12 cellular contexts compared by ENCODE assay signal in genomic region chr2:39431592-39432316, GRCh38. TPM values are rescaled to one million over a fixed set of nuclear protein-coding genes. Genes with fewer than 3 reads are reported as not detected.
A peak's percentile ranks its signal among the peaks of the same experiment; 100 is the strongest.
DNase-seq lines count a peak whose midpoint lies in the region; ATAC-seq and TF ChIP-seq lines count a peak whose summit lies in the region.
"Had no signal": no experiment of that assay in that cellular context is flagged by ENCODE, and none has a peak within 500 bp of the region (broad histone marks: within the 10 kb centered on the region; RNA-seq: fewer than 3 reads in every experiment).

No MANE protein-coding gene starts in this region.

- no peak for TF ChIP-seq CTCF in PC-3 (conservative IDR thresholded peaks at IDR 0.05; ENCODE audit: low read depth, low read length)
- no peak for TF ChIP-seq CTCF in foreskin keratinocyte (conservative IDR thresholded peaks at IDR 0.05)

- H3F3A ChIP-seq in PC-3 (ENCODE audit: low read length, unreplicated experiment), result no peaks in the 10 kb centered on the region

- peaks cover 59% of the 10 kb centered on the region for H3K4me1 ChIP-seq in PC-3 (ENCODE audit: insufficient read depth, low read length)
- peaks cover 29% of the 10 kb centered on the region for H3K4me1 ChIP-seq in foreskin keratinocyte

- H3K27ac ChIP-seq in PC-3 (ENCODE audit: low read length), result peak overlapping the region; percentile 3; the same call in 1 of the 2 replicates
- peak overlapping the region; percentile 9 for H3K27ac ChIP-seq in foreskin keratinocyte

- peaks cover 67% of the 10 kb centered on the region for H3K4me1 Mint-ChIP-seq in stimulated activated naive CD8-positive, alpha-beta T cell treated with anti-CD3 and anti-CD28 coated beads, Interleukin-15, amount 100 ng/mL, for 72 hours

- H3K4me3 ChIP-seq in PC-3 (ENCODE audit: low read length), result 0 out of 2 replicates have a peak overlapping the region, but pooled peaks have one; percentile 2

- CTCF ChIA-PET in PC-3 (lab: Charles Lee), result no interaction called here

- H3K27me3 Mint-ChIP-seq in stimulated activated naive CD8-positive, alpha-beta T cell treated with anti-CD3 and anti-CD28 coated beads, Interleukin-15, amount 100 ng/mL, for 72 hours, result no peaks in the 10 kb centered on the region
- H3K27me3 Mint-ChIP-seq: activated naive CD4-positive, alpha-beta T cell treated with anti-CD3 and anti-CD28 coated beads, Interleukin-2, amount 10 ng/mL, durations not matched to agents 7 days and 5 days had no signal

- DNase-seq in NCI-H2196 (lab: John Stamatoyannopoulos, UW; ENCODE audit: unreplicated experiment) (peak; percentile 9), NCI-H2196 treated with DMSO at 0.1 percent for 48 hours (lab: John Stamatoyannopoulos, UW; ENCODE audit: unreplicated experiment) (no peak), PC-3 (peak; percentile 43), foreskin keratinocyte (peak in 1 of 2 donors; percentile 41), glomerular visceral epithelial cell (ENCODE audit: extremely low spot score) (no peak)
- no peak for DNase-seq in stimulated activated naive CD8-positive, alpha-beta T cell treated with anti-CD3 and anti-CD28 coated beads, Interleukin-15, amount 100 ng/mL, for 72 hours
- DNase-seq: activated CD4-positive, CD25-positive, alpha-beta regulatory T cell treated with anti-CD3 and anti-CD28 coated beads, Interleukin-2, amount 50 U/mL, for 72 hours; activated naive CD4-positive, alpha-beta T cell treated with anti-CD3 and anti-CD28 coated beads, Interleukin-2, amount 10 ng/mL, durations not matched to agents 7 days and 5 days; effector CD4-positive, alpha-beta T cell; occipital lobe had no signal

- H3K4me2 ChIP-seq in PC-3 (ENCODE audit: low read length), result peak overlapping the region; percentile 85

- no peak overlapping the region for H3K9ac ChIP-seq in PC-3 (ENCODE audit: low read length)

- H3K36me3 ChIP-seq in PC-3 (ENCODE audit: low read depth, low read length), result no peaks in the 10 kb centered on the region; the same call in 1 of the 2 replicates

- POLR2A ChIA-PET in PC-3 (lab: Charles Lee; ENCODE audit: unreplicated experiment), result no interaction called here

- H2AFZ ChIP-seq in PC-3 (ENCODE audit: low read length), result no peak overlapping the region

- no peaks in the 10 kb centered on the region for H3K9me3 ChIP-seq in PC-3 (ENCODE audit: low read length)

- H3K4me3 Mint-ChIP-seq in stimulated activated naive CD8-positive, alpha-beta T cell treated with anti-CD3 and anti-CD28 coated beads, Interleukin-15, amount 100 ng/mL, for 72 hours, result no peak overlapping the region
- H3K4me3 Mint-ChIP-seq: activated naive CD4-positive, alpha-beta T cell treated with anti-CD3 and anti-CD28 coated beads, Interleukin-2, amount 10 ng/mL, durations not matched to agents 7 days and 5 days had no signal

- ATAC-seq in PC-3, result 0 out of 2 replicates have a peak, but pooled peaks have one; percentile 7
- peak; percentile 42 for ATAC-seq in foreskin keratinocyte
- peak; percentile 30 for ATAC-seq in stimulated activated naive CD8-positive, alpha-beta T cell treated with anti-CD3 and anti-CD28 coated beads, Interleukin-15, amount 100 ng/mL, for 72 hours
- ATAC-seq in HG03460 (IDR thresholded peaks at IDR 0.05; ENCODE audit: unreplicated experiment), result no peak
- no peak for ATAC-seq in GM18861 (IDR thresholded peaks at IDR 0.05; ENCODE audit: unreplicated experiment)

- no peaks in the 10 kb centered on the region for H3K9me3 Mint-ChIP-seq in stimulated activated naive CD8-positive, alpha-beta T cell treated with anti-CD3 and anti-CD28 coated beads, Interleukin-15, amount 100 ng/mL, for 72 hours
- H3K9me3 Mint-ChIP-seq: activated naive CD4-positive, alpha-beta T cell treated with anti-CD3 and anti-CD28 coated beads, Interleukin-2, amount 10 ng/mL, durations not matched to agents 7 days and 5 days had no signal

- no peak overlapping the region for H3K27ac Mint-ChIP-seq in stimulated activated naive CD8-positive, alpha-beta T cell treated with anti-CD3 and anti-CD28 coated beads, Interleukin-15, amount 100 ng/mL, for 72 hours
- H3K27ac Mint-ChIP-seq: activated naive CD4-positive, alpha-beta T cell treated with anti-CD3 and anti-CD28 coated beads, Interleukin-2, amount 10 ng/mL, durations not matched to agents 7 days and 5 days had no signal

- intact Hi-C loops in PC-3 (cut with micrococcal nuclease), result loop anchor here (5.0 to 10.0 kb wide), 2 partner anchors 34 to 213 kb away; no protein-coding TSS in a partner anchor

- H3K79me2 ChIP-seq in PC-3 (ENCODE audit: low read length), result peaks cover 100% of the 10 kb centered on the region

- H3K27me3 ChIP-seq in PC-3 (ENCODE audit: low read length) (no peaks in the 10 kb centered on the region), foreskin keratinocyte (no peaks in the 10 kb centered on the region)

- no peaks in the 10 kb centered on the region for H3K9me2 ChIP-seq in PC-3 (replicated peaks; ENCODE audit: low read length)

- no TSS peak for BruUV-seq in PC-3 (replicated peaks; lab: Mats Ljungman, UMichigan)

- peaks cover 75% of the 10 kb centered on the region for H4K20me1 ChIP-seq in PC-3 (ENCODE audit: low read length)

RNA-seq across cellular contexts. Expression of gene MAP4K3, which starts 5.3 kb away (rescaled TPM):
- total RNA-seq in PC-3 (2014; rRNA removed), result 81.1 and 97.4 TPM in 2 replicates
- total RNA-seq in foreskin keratinocyte, result 16.8 and 17.3 TPM in 2 replicates
- polyA plus RNA-seq in foreskin keratinocyte, result 3.3 and 4.7 TPM in 2 replicates

Comparison
In these comparisons a context has a peak if more than half of its experiments do, and no peak if none do; other contexts are left out.
1. DNase-seq: peak in NCI-H2196 (single experiment) and PC-3 (single experiment); none in NCI-H2196 treated with DMSO at 0.1 percent for 48 hours (single experiment), stimulated activated naive CD8-positive, alpha-beta T cell treated with anti-CD3 and anti-CD28 coated beads, Interleukin-15, amount 100 ng/mL, for 72 hours (0 of 2) and glomerular visceral epithelial cell (single experiment).
2. ATAC-seq: peak in PC-3 (single experiment), foreskin keratinocyte (single experiment) and stimulated activated naive CD8-positive, alpha-beta T cell treated with anti-CD3 and anti-CD28 coated beads, Interleukin-15, amount 100 ng/mL, for 72 hours (single experiment); none in HG03460 (single experiment) and GM18861 (single experiment).